In genomic region chr4:122833999-122834398, GRCh38 we compare ENCODE assay signal across 27 cellular contexts.
"Had no signal": no experiment of that assay in that cellular context is flagged by ENCODE, and none has a peak within 500 bp of the region (broad histone marks: within the 10 kb centered on the region; RNA-seq: fewer than 3 reads in every experiment).

No MANE protein-coding gene starts in this region.

- H3K36me3 ChIP-seq: neutrophil, stomach, transverse colon, uterus had no signal

- H3K27me3 ChIP-seq: uterus had no signal

- H3K4me2 ChIP-seq: hepatocyte had no signal

- H3K4me1 Mint-ChIP-seq: activated CD8-positive, alpha-beta memory T cell treated with anti-CD3 and anti-CD28 coated beads, Interleukin-2, amount 10 ng/mL, durations not matched to agents 7 days and 5 days; activated naive CD4-positive, alpha-beta T cell treated with anti-CD3 and anti-CD28 coated beads, Interleukin-2, amount 10 ng/mL, durations not matched to agents 7 days and 5 days; stimulated activated memory B cell treated with anti-CD40 and anti-IgM and Interleukin-4, amounts not matched to agents 10 μg/mL and 1 μg/mL and 100 μg/mL, for 72 hours had no signal

- H3K79me2 ChIP-seq: parathyroid adenoma had no signal

- FAIRE-seq: frontal cortex, islet of Langerhans, small intestine had no signal

- H3K9me3 Mint-ChIP-seq: activated CD4-positive, alpha-beta T cell treated with anti-CD3 and anti-CD28 coated beads, Interleukin-2, amount 10 ng/mL, durations not matched to agents 24 days and 14 days; activated CD8-positive, alpha-beta T cell treated with anti-CD3 and anti-CD28 coated beads for 36 hours; activated naive CD4-positive, alpha-beta T cell treated with anti-CD3 and anti-CD28 coated beads, Interleukin-2, amount 10 ng/mL, durations not matched to agents 7 days and 5 days; nephron; stimulated activated memory B cell treated with anti-CD40 and anti-IgM and Interleukin-4, amounts not matched to agents 10 μg/mL and 1 μg/mL and 100 μg/mL, for 72 hours had no signal

- H3K4me1 ChIP-seq: parathyroid adenoma had no signal

- H2AFZ ChIP-seq: hepatocyte, parathyroid adenoma had no signal

- H3K9me3 ChIP-seq: neutrophil, stomach, transverse colon, uterus had no signal

- H3K4me3 Mint-ChIP-seq: activated CD4-positive, alpha-beta T cell treated with anti-CD3 and anti-CD28 coated beads, Interleukin-2, amount 10 ng/mL, durations not matched to agents 24 days and 14 days; activated CD8-positive, alpha-beta memory T cell treated with anti-CD3 and anti-CD28 coated beads, Interleukin-2, amount 10 ng/mL, durations not matched to agents 7 days and 5 days; activated CD8-positive, alpha-beta T cell treated with anti-CD3 and anti-CD28 coated beads for 36 hours; activated naive CD4-positive, alpha-beta T cell treated with anti-CD3 and anti-CD28 coated beads, Interleukin-2, amount 10 ng/mL, durations not matched to agents 7 days and 5 days; nephron; stimulated activated memory B cell treated with anti-CD40 and anti-IgM and Interleukin-4, amounts not matched to agents 10 μg/mL and 1 μg/mL and 100 μg/mL, for 72 hours had no signal

- ATAC-seq: activated CD4-positive, CD25-positive, alpha-beta regulatory T cell treated with anti-CD3 and anti-CD28 coated beads, Interleukin-2, amount 50 U/mL, for 24 hours; activated CD8-positive, alpha-beta memory T cell treated with anti-CD3 and anti-CD28 coated beads, Interleukin-2, amount 10 ng/mL, durations not matched to agents 7 days and 5 days; activated CD8-positive, alpha-beta T cell treated with anti-CD3 and anti-CD28 coated beads for 36 hours; left ventricle myocardium superior; right cardiac atrium; stimulated activated memory B cell treated with anti-CD40 and anti-IgM and Interleukin-4, amounts not matched to agents 10 μg/mL and 1 μg/mL and 100 μg/mL, for 72 hours had no signal

- DNase-seq: activated CD4-positive, alpha-beta T cell treated with anti-CD3 and anti-CD28 coated beads, Interleukin-2, amount 10 ng/mL, durations not matched to agents 24 days and 14 days; activated CD8-positive, alpha-beta memory T cell treated with anti-CD3 and anti-CD28 coated beads, Interleukin-2, amount 10 ng/mL, durations not matched to agents 7 days and 5 days; activated CD8-positive, alpha-beta T cell treated with anti-CD3 and anti-CD28 coated beads for 36 hours; activated effector memory CD4-positive, alpha-beta T cell treated with anti-CD3 and anti-CD28 coated beads, Interleukin-2, amount 50 U/mL, for 16 hours; activated naive CD4-positive, alpha-beta T cell treated with anti-CD3 and anti-CD28 coated beads, Interleukin-2, amount 10 ng/mL, durations not matched to agents 7 days and 5 days; activated T-cell treated with anti-CD3 and anti-CD28 coated beads for 4 hours; amygdala; cerebellar nuclear complex; erythroblast; glutamatergic neuron; left ventricle myocardium superior; midbrain; right cardiac atrium; small intestine; stimulated activated CD4-positive, alpha-beta T cell treated with anti-CD3 and anti-CD28 coated beads, Interleukin-15, amount 100 ng/mL, for 24 hours; stomach; transverse colon; uterus had no signal

- H3K27ac ChIP-seq: coronary artery, hepatocyte, neutrophil, parathyroid adenoma, stomach, transverse colon had no signal

- H3K9ac ChIP-seq: parathyroid adenoma had no signal

- H3K4me3 ChIP-seq: coronary artery, hepatocyte, stomach, transverse colon, uterus had no signal

- H3K27ac Mint-ChIP-seq: activated CD4-positive, alpha-beta T cell treated with anti-CD3 and anti-CD28 coated beads, Interleukin-2, amount 10 ng/mL, durations not matched to agents 24 days and 14 days; activated CD8-positive, alpha-beta memory T cell treated with anti-CD3 and anti-CD28 coated beads, Interleukin-2, amount 10 ng/mL, durations not matched to agents 7 days and 5 days; activated CD8-positive, alpha-beta T cell treated with anti-CD3 and anti-CD28 coated beads for 36 hours; activated naive CD4-positive, alpha-beta T cell treated with anti-CD3 and anti-CD28 coated beads, Interleukin-2, amount 10 ng/mL, durations not matched to agents 7 days and 5 days; nephron; stimulated activated memory B cell treated with anti-CD40 and anti-IgM and Interleukin-4, amounts not matched to agents 10 μg/mL and 1 μg/mL and 100 μg/mL, for 72 hours had no signal

- H3K36me3 Mint-ChIP-seq: activated CD8-positive, alpha-beta memory T cell treated with anti-CD3 and anti-CD28 coated beads, Interleukin-2, amount 10 ng/mL, durations not matched to agents 7 days and 5 days; activated naive CD4-positive, alpha-beta T cell treated with anti-CD3 and anti-CD28 coated beads, Interleukin-2, amount 10 ng/mL, durations not matched to agents 7 days and 5 days; stimulated activated memory B cell treated with anti-CD40 and anti-IgM and Interleukin-4, amounts not matched to agents 10 μg/mL and 1 μg/mL and 100 μg/mL, for 72 hours had no signal
